Comparison of ENCODE assay signal across 14 cellular contexts in genomic region chr22:46120420-46120737, GRCh38. TPM values are rescaled to one million over a fixed set of nuclear protein-coding genes. Genes with fewer than 3 reads are reported as not detected.
DNase-seq lines count a peak whose midpoint lies in the region; TF ChIP-seq lines count a peak whose summit lies in the region.
"Had no signal": no experiment of that assay in that cellular context is flagged by ENCODE, and none has a peak within 500 bp of the region (broad histone marks: within the 10 kb centered on the region; RNA-seq: fewer than 3 reads in every experiment).

No MANE protein-coding gene starts in this region.

- H2AFZ ChIP-seq in mesenchymal stem cell (ENCODE audit: low read depth, low read length) = no peak overlapping the region
- H2AFZ ChIP-seq: PC-9 had no signal

- H2BK120ac ChIP-seq in mesenchymal stem cell (ENCODE audit: low read depth, low read length) = no peak overlapping the region

- DNase-seq in HFFc6 (no peak), adipocyte (ENCODE audit: low read depth) (no peak), mesenchymal stem cell (no peak), testis (no peak), GM10248 (ENCODE audit: extremely low spot score) (no peak), HUDEP-2 (lab: John Stamatoyannopoulos, UW; ENCODE audit: unreplicated experiment in 76 of 76) (no peak)
- no peak for DNase-seq in stimulated activated CD8-positive, alpha-beta memory T cell treated with anti-CD3 and anti-CD28 coated beads, Interleukin-4, amount 100 ng/mL, for 48 hours
- DNase-seq: NCI-H1436; NCI-H2081; NCI-H2227 treated with DMSO at 0.1 percent for 48 hours; NCI-H526; NK-92 treated with Interleukin-12 subunit alpha and Interleukin-12 subunit beta, amount 100 ng/mL, for 24 hours; PC-9 had no signal

- H3K27ac ChIP-seq in mesenchymal stem cell (ENCODE audit: low read length, poor library complexity, severe bottlenecking) (no peak overlapping the region), testis (peak overlapping the region; percentile 41 to 84)
- H3K27ac ChIP-seq: PC-9 had no signal

- no peak overlapping the region for H4K8ac ChIP-seq in mesenchymal stem cell (ENCODE audit: low read length)

- peaks cover 52% of the 10 kb centered on the region for H3K27me3 Mint-ChIP-seq in HFFc6 (ENCODE audit: insufficient read depth)

- TF ChIP-seq CTCF in HFFc6 (IDR thresholded peaks at IDR 0.05) (no peak), testis (IDR thresholded peaks at IDR 0.05) (no peak), GM10248 (IDR thresholded peaks at IDR 0.05; ENCODE audit: control extremely low read depth, extremely low read depth, low read depth, missing control alignments) (no peak)

- H3K9ac ChIP-seq in adipocyte (ENCODE audit: low read length) (peak overlapping the region; percentile 40), mesenchymal stem cell (ENCODE audit: low read length) (peak overlapping the region; percentile 48)

- H3K4me3 Mint-ChIP-seq in HFFc6 = peak overlapping the region; percentile 52

- no peak overlapping the region for H3K14ac ChIP-seq in mesenchymal stem cell (ENCODE audit: low read length in 2 of 2)

- no peak overlapping the region for H3K18ac ChIP-seq in mesenchymal stem cell (ENCODE audit: low read depth in 1 of 2, low read length in 2 of 2)

- POLR2A ChIA-PET in GM10248 (lab: Yijun Ruan, JAX) = no interaction called here

- H3K27ac Mint-ChIP-seq in HFFc6 = peak overlapping the region; percentile 74

- no peaks in the 10 kb centered on the region for H3K79me1 ChIP-seq in mesenchymal stem cell (replicated peaks; ENCODE audit: low read length, poor library complexity, severe bottlenecking)

- no peak overlapping the region for H2BK15ac ChIP-seq in mesenchymal stem cell (ENCODE audit: low read depth, poor library complexity, severe bottlenecking)

- no peak overlapping the region for H2BK5ac ChIP-seq in mesenchymal stem cell (ENCODE audit: low read depth, low read length, poor library complexity, severe bottlenecking)

- peaks cover 26% of the 10 kb centered on the region for H3K4me1 Mint-ChIP-seq in HFFc6 (ENCODE audit: low read depth)

- no peak overlapping the region for H3K4me2 ChIP-seq in mesenchymal stem cell (ENCODE audit: low read length, poor library complexity, severe bottlenecking)
- H3K4me2 ChIP-seq: PC-9 had no signal

- CTCF ChIA-PET in GM10248 (lab: Yijun Ruan, JAX) = interaction anchor here (1.3 to 10.5 kb wide), 7 partner anchors 13 to 193 kb away, joined by 3 to 254 read pairs (median 24); partner anchors contain the start of gene GTSE1

- H3K9me3 Mint-ChIP-seq in HFFc6 = peaks cover 6% of the 10 kb centered on the region; the same call in 1 of the 2 replicates

- H3K23ac ChIP-seq in mesenchymal stem cell (ENCODE audit: low read length in 2 of 2) = no peak overlapping the region

- H3K4me3 ChIP-seq in adipocyte (ENCODE audit: low read length) = no peak overlapping the region
- H3K4me3 ChIP-seq in mesenchymal stem cell (ENCODE audit: insufficient read depth in 1 of 2, low read depth in 1 of 2, low read length in 2 of 2) = peak overlapping the region in 1 of 2 experiments; percentile 61
- H3K4me3 ChIP-seq in testis = no peak overlapping the region
- H3K4me3 ChIP-seq: BLaER1 treated with 17β-estradiol and CSF1 and Interleukin-3, amounts not matched to agents 10 nM and 100 nM; PC-9 had no signal

- H2BK12ac ChIP-seq in mesenchymal stem cell (ENCODE audit: low read length in 2 of 2) = no peak overlapping the region

- H2AK5ac ChIP-seq in mesenchymal stem cell (ENCODE audit: low read length, severe bottlenecking) = no peak overlapping the region

- WGBS in mesenchymal stem cell = 86% methylated on average over 7 of the region's 7 CpGs
- 29 to 52% methylated on average over 7 of the region's 7 CpGs for WGBS in testis, 2 donors

- TF ChIP-seq POLR2A in testis (IDR thresholded peaks at IDR 0.05) = no peak

- peaks cover 15% of the 10 kb centered on the region for H3K4me1 ChIP-seq in adipocyte (ENCODE audit: control insufficient read depth, insufficient read depth, low read length)
- peaks cover 28% of the 10 kb centered on the region for H3K4me1 ChIP-seq in mesenchymal stem cell (ENCODE audit: control insufficient read depth, insufficient read depth, low read depth, low read length)
- peaks cover 58% of the 10 kb centered on the region for H3K4me1 ChIP-seq in testis

- H3K27me3 ChIP-seq in adipocyte (replicated peaks; ENCODE audit: control insufficient read depth, insufficient read depth, low read length) (no peaks in the 10 kb centered on the region), mesenchymal stem cell (ENCODE audit: control insufficient read depth in 1 of 2, insufficient read depth in 1 of 2, low read length in 2 of 2) (no peaks in the 10 kb centered on the region), testis (no peaks in the 10 kb centered on the region)
- H3K27me3 ChIP-seq: BLaER1 treated with 17β-estradiol and CSF1 and Interleukin-3, amounts not matched to agents 10 nM and 100 nM had no signal

- H3K36me3 ChIP-seq in adipocyte (ENCODE audit: control insufficient read depth, insufficient read depth, low read length, severe bottlenecking) (no peaks in the 10 kb centered on the region), mesenchymal stem cell (ENCODE audit: control insufficient read depth in 1 of 2, insufficient read depth in 2 of 2, low read depth in 1 of 2, low read length in 2 of 2) (peaks cover 0 to 14% of the 10 kb centered on the region in 2 experiments), testis (ENCODE audit: low read depth, missing control alignments) (no peaks in the 10 kb centered on the region)
- H3K36me3 ChIP-seq: BLaER1 treated with 17β-estradiol and CSF1 and Interleukin-3, amounts not matched to agents 10 nM and 100 nM had no signal

- no peak overlapping the region for H4K91ac ChIP-seq in mesenchymal stem cell (ENCODE audit: low read length)

- no peaks in the 10 kb centered on the region for H3K36me3 Mint-ChIP-seq in HFFc6 (ENCODE audit: low read depth)

- intact Hi-C loops in testis (cut with DNase I; ENCODE audit: low total_unique reads) = loop anchor here (5.0 kb wide), 1 partner anchor 192 kb away; no protein-coding TSS in a partner anchor

- H3K4ac ChIP-seq in mesenchymal stem cell (ENCODE audit: low read depth in 1 of 2, low read length in 2 of 2) = no peak overlapping the region

- H3K9me3 ChIP-seq in adipocyte (ENCODE audit: control insufficient read depth, low read length) = no peaks in the 10 kb centered on the region
- no peaks in the 10 kb centered on the region for H3K9me3 ChIP-seq in mesenchymal stem cell (ENCODE audit: control insufficient read depth, low read length)
- H3K9me3 ChIP-seq in testis = no peaks in the 10 kb centered on the region
- H3K9me3 ChIP-seq: BLaER1 treated with 17β-estradiol and CSF1 and Interleukin-3, amounts not matched to agents 10 nM and 100 nM had no signal

RNA-seq across cellular contexts. Expression of gene PPARA, which starts 29.9 kb away (rescaled TPM):
- 10 to 100 TPM; 14.1 to 16.0 (median 15.1) TPM for total RNA-seq in HFFc6 (2021; fragmentation: NEBNext Ultra II Directional; extraction: Animal tissue kit (Norgen Biotek cat#: 25700))
- 7.7 TPM for polyA plus RNA-seq in mesenchymal stem cell (2013, experiment 1 of 2)
- 6.9 TPM for polyA plus RNA-seq in mesenchymal stem cell (2013, experiment 2 of 2)
- 10 to 100 TPM; 18.1 to 19.9 TPM for total RNA-seq in testis
- polyA plus RNA-seq in testis (ENCODE audit: insufficient read depth, low read depth, low replicate concordance) = 4.8 TPM
